Comparison of ENCODE assay signal across 17 cellular contexts in genomic region chr2:40654346-40654745, GRCh38.
A peak's percentile ranks its signal among the peaks of the same experiment; 100 is the strongest.
DNase-seq lines count a peak whose midpoint lies in the region; ATAC-seq and TF ChIP-seq lines count a peak whose summit lies in the region.
"Had no signal": no experiment of that assay in that cellular context is flagged by ENCODE, and none has a peak within 500 bp of the region (broad histone marks: within the 10 kb centered on the region; RNA-seq: fewer than 3 reads in every experiment).

No MANE protein-coding gene starts in this region.

- H4K20me1 ChIP-seq in PC-3 (ENCODE audit: low read length) = no peaks in the 10 kb centered on the region

- H3K27me3 Mint-ChIP-seq in HFFc6 (ENCODE audit: insufficient read depth) = no peaks in the 10 kb centered on the region; the same call in 1 of the 2 replicates
- H3K27me3 Mint-ChIP-seq: CD8-positive, alpha-beta memory T cell; IgD-negative memory B cell had no signal

- POLR2A ChIA-PET in PC-3 (lab: Charles Lee; ENCODE audit: unreplicated experiment) = no interaction called here

- H3K9me2 ChIP-seq in PC-3 (replicated peaks; ENCODE audit: low read length) = no peaks in the 10 kb centered on the region

- H3K36me3 Mint-ChIP-seq in HFFc6 (ENCODE audit: low read depth) = no peaks in the 10 kb centered on the region; the same call in 1 of the 2 replicates
- H3K36me3 Mint-ChIP-seq: CD14-positive monocyte; CD8-positive, alpha-beta memory T cell; IgD-negative memory B cell had no signal

- H3K4me2 ChIP-seq in PC-3 (ENCODE audit: low read length) = peak overlapping the region; percentile 70

- H3K9me3 ChIP-seq in PC-3 (ENCODE audit: low read length) (no peaks in the 10 kb centered on the region), right atrium auricular region (no peaks in the 10 kb centered on the region), Peyer's patch (no peaks in the 10 kb centered on the region)
- H3K9me3 ChIP-seq: Caco-2 had no signal

- no peaks in the 10 kb centered on the region for H3K27me3 ChIP-seq in PC-3 (ENCODE audit: low read length)
- no peaks in the 10 kb centered on the region for H3K27me3 ChIP-seq in right atrium auricular region
- no peaks in the 10 kb centered on the region for H3K27me3 ChIP-seq in Peyer's patch

- peak overlapping the region; percentile 22; the same call in 1 of the 2 replicates for H3K4me3 Mint-ChIP-seq in HFFc6
- H3K4me3 Mint-ChIP-seq: CD14-positive monocyte; CD8-positive, alpha-beta memory T cell; H9; IgD-negative memory B cell had no signal

- TF ChIP-seq POLR2A in Peyer's patch (IDR thresholded peaks at IDR 0.05) = no peak

- peak; percentile 37 for DNase-seq in ELR (ENCODE audit: low read depth)
- no peak for DNase-seq in HFFc6
- peak; percentile 65 for DNase-seq in PC-3
- peak; percentile 2 for DNase-seq in renal cortical epithelial cell (ENCODE audit: low read depth)
- DNase-seq in right atrium auricular region (ENCODE audit: low spot score) = no peak
- no peak for DNase-seq in Peyer's patch
- no peak for DNase-seq in germinal center (ENCODE audit: low spot score)
- DNase-seq: Caco-2; CD8-positive, alpha-beta memory T cell; DMS 273 treated with DMSO at 0.1 percent for 48 hours; GOT3; H9; KG1 had no signal

- H3K27ac ChIP-seq in PC-3 (ENCODE audit: low read length) (peak overlapping the region; percentile 81), right atrium auricular region (no peak overlapping the region), Peyer's patch (no peak overlapping the region)
- H3K27ac ChIP-seq: HL-60 had no signal

- intact Hi-C loops in PC-3 (cut with micrococcal nuclease) = loop anchor here (1.0 to 5.0 kb wide), 3 partner anchors 83 to 225 kb away; no protein-coding TSS in a partner anchor

- peak; percentile 70 for ATAC-seq in PC-3
- ATAC-seq: GM12878 had no signal

- no TSS peak for BruUV-seq in PC-3 (replicated peaks; lab: Mats Ljungman, UMichigan)

- H3K27ac Mint-ChIP-seq in HFFc6 = no peak overlapping the region
- H3K27ac Mint-ChIP-seq: CD14-positive monocyte; CD8-positive, alpha-beta memory T cell; H9; IgD-negative memory B cell had no signal

- peaks cover 9% of the 10 kb centered on the region for H3F3A ChIP-seq in PC-3 (ENCODE audit: low read length, unreplicated experiment)

- H3K4me1 Mint-ChIP-seq in HFFc6 (ENCODE audit: low read depth) = peaks cover 25% of the 10 kb centered on the region
- H3K4me1 Mint-ChIP-seq: CD14-positive monocyte; CD8-positive, alpha-beta memory T cell; H9; IgD-negative memory B cell had no signal

- H3K9ac ChIP-seq in PC-3 (ENCODE audit: low read length) = peak overlapping the region; percentile 36

- H3K9me3 Mint-ChIP-seq in HFFc6 = no peaks in the 10 kb centered on the region
- H3K9me3 Mint-ChIP-seq: CD14-positive monocyte, H9 had no signal

- no peaks in the 10 kb centered on the region for H3K79me2 ChIP-seq in PC-3 (ENCODE audit: low read length)

- TF ChIP-seq CTCF in HFFc6 (IDR thresholded peaks at IDR 0.05) (no peak), PC-3 (conservative IDR thresholded peaks at IDR 0.05; ENCODE audit: low read depth, low read length) (no peak), right atrium auricular region (IDR thresholded peaks at IDR 0.05) (no peak), Peyer's patch (IDR thresholded peaks at IDR 0.05) (no peak)

- H3K4me1 ChIP-seq in PC-3 (ENCODE audit: insufficient read depth, low read length) (peaks cover 31% of the 10 kb centered on the region), right atrium auricular region (no peaks in the 10 kb centered on the region), Peyer's patch (no peaks in the 10 kb centered on the region)
- H3K4me1 ChIP-seq: Caco-2 had no signal

- H3K4me3 ChIP-seq in PC-3 (ENCODE audit: low read length) (peak overlapping the region; percentile 47; the same call in 1 of the 2 replicates), right atrium auricular region (no peak overlapping the region), Peyer's patch (no peak overlapping the region)
- H3K4me3 ChIP-seq: GM12878 had no signal

- H3K36me3 ChIP-seq in PC-3 (ENCODE audit: low read depth, low read length) = no peaks in the 10 kb centered on the region
- H3K36me3 ChIP-seq in right atrium auricular region = no peaks in the 10 kb centered on the region
- H3K36me3 ChIP-seq in Peyer's patch = no peaks in the 10 kb centered on the region

- H2AFZ ChIP-seq in PC-3 (ENCODE audit: low read length) = no peak overlapping the region

- CTCF ChIA-PET in PC-3 (lab: Charles Lee) = no interaction called here

Comparison
In these comparisons a context has a peak if more than half of its experiments do, and no peak if none do; other contexts are left out.
1. DNase-seq: peak in ELR (single experiment), PC-3 (single experiment) and renal cortical epithelial cell (single experiment); none in HFFc6 (single experiment), right atrium auricular region (single experiment), Peyer's patch (0 of 3) and germinal center (single experiment).